Comparison of ENCODE assay signal across 12 cellular contexts in genomic region chr1:224185208-224185607, GRCh38. TPM values are rescaled to one million over a fixed set of nuclear protein-coding genes. Genes with fewer than 3 reads are reported as not detected.
DNase-seq lines count a peak whose midpoint lies in the region; ATAC-seq and TF ChIP-seq lines count a peak whose summit lies in the region.
"Had no signal": no experiment of that assay in that cellular context is flagged by ENCODE, and none has a peak within 500 bp of the region (broad histone marks: within the 10 kb centered on the region; RNA-seq: fewer than 3 reads in every experiment).

No MANE protein-coding gene starts in this region.

- peaks cover 14% of the 10 kb centered on the region for H3K4me1 Mint-ChIP-seq in glutamatergic neuron (ENCODE audit: low read depth, unreplicated experiment)

- TF ChIP-seq POLR2A in suprapubic skin (IDR thresholded peaks at IDR 0.05) = no peak
- TF ChIP-seq POLR2A in adrenal gland (IDR thresholded peaks at IDR 0.05) = no peak

- CTCF ChIA-PET in RWPE1 (lab: Yijun Ruan, JAX) = interaction anchor here (0.6 kb wide), 1 partner anchor 8 kb away, joined by 3 read pairs; no protein-coding TSS in a partner anchor

- peak; percentile 11 for ATAC-seq in Right ventricle myocardium superior (ENCODE audit: poor library complexity)
- ATAC-seq in HG03095 (IDR thresholded peaks at IDR 0.05; ENCODE audit: unreplicated experiment) = no peak

- no peak for DNase-seq in Right ventricle myocardium superior
- no peak for DNase-seq in cardiac septum (ENCODE audit: low spot score)
- no peak for DNase-seq in RWPE1 (ENCODE audit: low spot score)
- DNase-seq in glutamatergic neuron = no peak
- DNase-seq in suprapubic skin (ENCODE audit: low spot score in 2 of 2) = peak in 1 of 2 donors; percentile 17
- DNase-seq in DMS153 treated with DMSO at 0.1 percent for 48 hours (lab: John Stamatoyannopoulos, UW; ENCODE audit: unreplicated experiment) = no peak
- no peak for DNase-seq in adrenal gland
- DNase-seq: amygdala, COR-L47, NCI-H446, T1000 had no signal

- no peaks in the 10 kb centered on the region for H3K36me3 Mint-ChIP-seq in glutamatergic neuron (ENCODE audit: unreplicated experiment)

- H3K9me3 Mint-ChIP-seq in glutamatergic neuron (ENCODE audit: unreplicated experiment) = peaks cover 15% of the 10 kb centered on the region

- peaks cover 53% of the 10 kb centered on the region for H3K4me1 ChIP-seq in suprapubic skin
- H3K4me1 ChIP-seq in adrenal gland (replicated peaks in 1 of 2) = peaks cover 9 to 18% of the 10 kb centered on the region in 2 donors

- H3K9me3 ChIP-seq in suprapubic skin (no peaks in the 10 kb centered on the region), adrenal gland (replicated peaks in 1 of 3) (no peaks in the 10 kb centered on the region)

- H3K27me3 ChIP-seq in suprapubic skin (no peaks in the 10 kb centered on the region), adrenal gland (no peaks in the 10 kb centered on the region)

- TF ChIP-seq EP300 in suprapubic skin (IDR thresholded peaks at IDR 0.05) = no peak

- H3K4me3 ChIP-seq in suprapubic skin (peak overlapping the region; percentile 99), adrenal gland (no peak overlapping the region)

- intact Hi-C loops in Right ventricle myocardium superior (cut with DNase I) (no loop called here), cardiac septum (cut with DNase I) (no loop called here), adrenal gland (cut with DNase I) (no loop called here)

- WGBS in suprapubic skin = 66% methylated on average over 8 of the region's 8 CpGs
- 92 to 98% (median 96%) methylated on average over 8 of the region's 8 CpGs for WGBS in adrenal gland, 4 donors

- H3K27ac Mint-ChIP-seq in glutamatergic neuron (ENCODE audit: unreplicated experiment) = peak overlapping the region; percentile 94

- peaks cover 2% of the 10 kb centered on the region for H3K36me3 ChIP-seq in suprapubic skin
- peaks cover 0 to 3% of the 10 kb centered on the region in 2 donors for H3K36me3 ChIP-seq in adrenal gland (replicated peaks in 1 of 2)

- TF ChIP-seq CTCF in RWPE1 (conservative IDR thresholded peaks at IDR 0.05; ENCODE audit: low read depth) (no peak), glutamatergic neuron (IDR thresholded peaks at IDR 0.05; ENCODE audit: partially characterized antibody, unreplicated experiment) (no peak), suprapubic skin (IDR thresholded peaks at IDR 0.05) (no peak), adrenal gland (IDR thresholded peaks at IDR 0.05) (no peak)

- H3K27ac ChIP-seq in RWPE1 (peak overlapping the region; percentile 14), suprapubic skin (peak overlapping the region; percentile 98), adrenal gland (no peak overlapping the region)

- H3K4me3 Mint-ChIP-seq in glutamatergic neuron (ENCODE audit: unreplicated experiment) = peak overlapping the region; percentile 94

- POLR2A ChIA-PET in RWPE1 (lab: Yijun Ruan, JAX; ENCODE audit: low non-redundant PET) = no interaction called here

- peaks cover 10% of the 10 kb centered on the region for H3K27me3 Mint-ChIP-seq in glutamatergic neuron (ENCODE audit: unreplicated experiment)

RNA-seq across cellular contexts. Expression of gene DEGS1, which starts 2.2 kb away (rescaled TPM):
- total RNA-seq in Right ventricle myocardium superior (56.9 TPM), cardiac septum (36.1 TPM), glutamatergic neuron (ENCODE audit: unreplicated experiment) (60.0 TPM), suprapubic skin (100 to 1,000 TPM; 363 to 847 (median 705) TPM), adrenal gland (10 to 100 TPM; 31.4 to 77.4 (median 51.2) TPM)
- 10 to 100 TPM; 24.5 to 73.8 (median 33.3) TPM for polyA plus RNA-seq in adrenal gland

Comparison
In these comparisons a context has a peak if more than half of its experiments do, and no peak if none do; other contexts are left out.
1. H3K27ac ChIP-seq: peak in RWPE1 (single experiment) and suprapubic skin (single experiment); none in adrenal gland (0 of 5).